ENCODE assay signal across 8 cellular contexts in the genomic region with DNA sequence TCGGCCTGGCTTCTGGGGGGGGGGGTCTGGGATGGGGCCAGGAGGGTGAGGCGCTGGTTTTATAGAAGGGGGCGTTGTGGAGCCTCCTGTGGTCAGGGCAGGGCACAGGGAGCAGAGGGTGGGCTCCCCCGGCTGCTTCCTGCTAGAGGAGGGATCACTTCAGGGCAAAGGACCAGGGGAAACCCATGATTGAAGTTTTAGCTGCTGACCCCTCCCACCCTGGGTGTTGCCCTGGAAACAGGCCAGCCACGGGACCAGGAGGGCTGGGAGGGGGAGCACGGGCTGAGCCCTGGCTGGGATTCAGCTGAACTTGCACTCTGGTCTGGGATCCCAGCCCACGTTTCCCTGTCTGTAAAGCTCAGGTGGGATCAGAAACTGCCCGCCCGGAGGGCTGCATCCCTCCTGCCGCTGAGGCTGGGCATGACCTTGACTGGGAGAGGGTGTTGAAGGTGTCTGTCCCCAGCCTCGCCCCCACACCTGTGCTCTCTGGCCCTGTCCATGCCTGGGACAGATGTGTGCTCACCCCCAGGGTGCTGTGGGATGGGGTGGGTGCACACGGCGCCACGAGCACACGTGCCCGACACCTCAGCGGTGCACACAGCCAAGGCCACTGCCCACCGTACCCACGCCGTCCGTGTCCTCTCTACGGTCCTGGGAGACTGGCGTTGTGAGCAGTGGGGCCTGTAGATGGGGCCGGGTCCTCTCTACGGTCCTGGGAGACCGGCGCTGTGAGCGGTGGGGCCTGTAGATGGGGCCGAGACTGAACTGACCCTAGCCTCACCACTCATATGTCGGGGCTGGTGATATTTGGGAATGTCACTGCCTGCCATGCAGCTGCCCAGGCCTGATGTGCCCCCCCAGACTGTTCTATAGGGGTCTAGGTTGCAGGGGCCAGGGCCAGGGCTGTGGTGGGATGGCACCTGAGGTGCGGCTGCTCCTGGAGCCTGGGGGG. TPM values are rescaled to one million over a fixed set of nuclear protein-coding genes. Genes with fewer than 3 reads are reported as not detected.
DNase-seq lines count a peak whose midpoint lies in the region; ATAC-seq and TF ChIP-seq lines count a peak whose summit lies in the region.

No MANE protein-coding gene starts in this region.

- peaks cover 9% of the 10 kb centered on the region for H3K36me3 ChIP-seq in right atrium auricular region

- TF ChIP-seq CTCF in right atrium auricular region (IDR thresholded peaks at IDR 0.05), result no peak

- H3K9me3 ChIP-seq in right atrium auricular region (no peaks in the 10 kb centered on the region), T-helper 17 cell (ENCODE audit: control insufficient read depth, low read length, poor library complexity, severe bottlenecking) (no peaks in the 10 kb centered on the region)

- peaks cover 25% of the 10 kb centered on the region for H3K4me1 Mint-ChIP-seq in T-helper 17 cell

- peak overlapping the region; percentile 86 to 97 for H3K4me3 ChIP-seq in right atrium auricular region

- H3K27me3 ChIP-seq in right atrium auricular region, result no peaks in the 10 kb centered on the region

- H3K27ac ChIP-seq in right atrium auricular region, result peak overlapping the region; percentile 95

- no peak for ATAC-seq in T-helper 17 cell
- ATAC-seq in GM18519 (IDR thresholded peaks at IDR 0.05; ENCODE audit: low FRiP score, unreplicated experiment), result no peak

- H3K4me3 Mint-ChIP-seq in T-helper 17 cell, result no peak overlapping the region

- peaks cover 0 to 82% of the 10 kb centered on the region in 2 donors for H3K4me1 ChIP-seq in right atrium auricular region

- H3K27ac Mint-ChIP-seq in T-helper 17 cell, result no peak overlapping the region

- H3K27me3 Mint-ChIP-seq in T-helper 17 cell, result no peaks in the 10 kb centered on the region

- DNase-seq in AML-193 (lab: John Stamatoyannopoulos, UW) (peak; percentile 12 to 44), HuH-7 (ENCODE audit: low spot score) (peak; percentile 96), anterior cingulate cortex (lab: John Stamatoyannopoulos, UW) (peak in 30 of 58 donors; percentile 21 to 67 (median 36)), right atrium auricular region (ENCODE audit: low spot score) (peak; percentile 95), renal cortical epithelial cell (ENCODE audit: low read depth) (peak; percentile 88), NCI-H510A treated with DMSO at 0.1 percent for 48 hours (lab: John Stamatoyannopoulos, UW) (no peak), T-helper 17 cell (no peak)

- no peaks in the 10 kb centered on the region for H3K36me3 Mint-ChIP-seq in T-helper 17 cell (ENCODE audit: low read depth)

RNA-seq across cellular contexts. Expression of a gene that starts 2.3 kb away (rescaled TPM):
- 10 to 100 TPM; 37.2 to 81.0 TPM for total RNA-seq in right atrium auricular region
- total RNA-seq in renal cortical epithelial cell, result 85.4 and 86.2 TPM in 2 replicates
- total RNA-seq in T-helper 17 cell, result 1 to 10 TPM; 2.1 to 3.0 TPM

RNA-seq across cellular contexts. Expression of a gene that starts 2.6 kb away (rescaled TPM):
- total RNA-seq in right atrium auricular region, result 100 to 1,000 TPM in 1 of 2 donors, 10 to 100 TPM in 1; 54.5 to 132 TPM
- 38.0 and 64.1 TPM in 2 replicates for total RNA-seq in renal cortical epithelial cell
- 10 to 100 TPM; 38.5 to 40.5 TPM for total RNA-seq in T-helper 17 cell

RNA-seq across cellular contexts. Expression of a gene that starts 12.2 kb away (rescaled TPM):
- total RNA-seq in right atrium auricular region, result 100 to 1,000 TPM; 322 to 710 TPM
- 831 and 921 TPM in 2 replicates for total RNA-seq in renal cortical epithelial cell
- 10 to 100 TPM; 54.9 to 67.3 TPM for total RNA-seq in T-helper 17 cell

RNA-seq across cellular contexts. Expression of a gene that starts 17.2 kb away (rescaled TPM):
- total RNA-seq in right atrium auricular region (10 to 100 TPM; 15.6 to 29.7 TPM), renal cortical epithelial cell (3.7 and 6.4 TPM in 2 replicates), T-helper 17 cell (1 to 10 TPM in 1 of 2 donors, under 1 TPM in 1; 0.47 to 1.0 TPM)

RNA-seq across cellular contexts. Expression of a gene that starts 26.3 kb away (rescaled TPM):
- 100 to 1,000 TPM in 1 of 2 donors, 10 to 100 TPM in 1; 94.4 to 123 TPM for total RNA-seq in right atrium auricular region
- total RNA-seq in renal cortical epithelial cell, result 19.3 and 60.1 TPM in 2 replicates
- 100 to 1,000 TPM; 178 to 182 TPM for total RNA-seq in T-helper 17 cell

Comparison
In these comparisons a context has a peak if more than half of its experiments do, and no peak if none do; other contexts are left out.
1. DNase-seq: peak in AML-193 (2 of 2), HuH-7 (single experiment), anterior cingulate cortex (30 of 58), right atrium auricular region (single experiment) and renal cortical epithelial cell (single experiment); none in NCI-H510A treated with DMSO at 0.1 percent for 48 hours (single experiment) and T-helper 17 cell (0 of 3).
2. RNA of a gene that starts 2.3 kb away (total RNA-seq): 85.4 to 86.2 TPM in renal cortical epithelial cell and 37.2 to 81.0 TPM in right atrium auricular region; 2.1 to 3.0 TPM in T-helper 17 cell; every median in the first group is over 4 times any median in the second.
3. RNA of a gene that starts 12.2 kb away (total RNA-seq): 831 to 921 TPM in renal cortical epithelial cell and 322 to 710 TPM in right atrium auricular region; 54.9 to 67.3 TPM in T-helper 17 cell; every median in the first group is over 4 times any median in the second.